In the genomic region with DNA sequence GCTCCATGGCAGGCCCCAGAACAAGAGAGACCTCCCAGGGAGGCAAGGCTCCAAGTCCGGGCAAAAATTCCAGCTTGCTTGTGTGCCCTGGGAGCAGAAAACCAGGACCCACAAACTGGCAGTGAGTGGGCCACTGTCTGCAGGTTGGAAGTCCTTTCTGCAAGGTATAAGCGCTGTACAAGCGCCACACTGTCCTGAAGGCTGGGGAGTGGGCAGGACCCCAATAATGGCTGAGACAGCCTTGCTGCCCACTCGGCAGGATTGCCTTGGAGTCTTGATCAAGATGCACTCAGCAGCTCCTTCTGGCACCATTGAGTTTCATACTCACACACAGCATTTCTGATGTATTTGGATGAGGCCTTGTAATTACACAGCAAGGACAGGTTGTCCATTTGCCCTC, we compare ENCODE assay signal across 3 cellular contexts.
"Had no signal": no experiment of that assay in that cellular context is flagged by ENCODE, and none has a peak within 500 bp of the region (broad histone marks: within the 10 kb centered on the region; RNA-seq: fewer than 3 reads in every experiment).

No MANE protein-coding gene starts in this region.

- ATAC-seq: GM12878 had no signal

- H3K4me3 ChIP-seq: GM12878 had no signal

- DNase-seq: GDM1, GF-D8 had no signal
